8 cellular contexts compared by ENCODE assay signal in genomic region chr17:42609814-42610801, GRCh38. TPM values are rescaled to one million over a fixed set of nuclear protein-coding genes. Genes with fewer than 3 reads are reported as not detected.
A peak's percentile ranks its signal among the peaks of the same experiment; 100 is the strongest.
DNase-seq lines count a peak whose midpoint lies in the region; ATAC-seq and TF ChIP-seq lines count a peak whose summit lies in the region.
"Not testable (repeated sequence)": the region's sequence is repeated elsewhere in the genome, so short reads cannot be mapped to it uniquely, and the experiment has no call there.

No MANE protein-coding gene starts in this region.

- not testable (repeated sequence) for H3K4me1 ChIP-seq in iPS-15b (ENCODE audit: control insufficient read depth, insufficient read depth, low read length)
- H3K4me1 ChIP-seq in osteoblast (ENCODE audit: insufficient read depth, low read length) (peaks cover 18% of the 10 kb centered on the region), thoracic aorta (ENCODE audit: control insufficient read depth in 1 of 2, low read depth in 2 of 2) (peaks cover 18 to 34% of the 10 kb centered on the region in 2 donors)

- not testable (repeated sequence) for H3K27me3 ChIP-seq in iPS-15b (ENCODE audit: control insufficient read depth, insufficient read depth, low read length); osteoblast (ENCODE audit: insufficient read depth, low read length); thoracic aorta (replicated peaks; ENCODE audit: insufficient read depth)

- H3K4me3 ChIP-seq in coronary artery (peak overlapping the region; percentile 98), iPS-15b (ENCODE audit: low read depth, low read length) (peak overlapping the region; percentile 100), osteoblast (ENCODE audit: insufficient read depth, low read length) (peak overlapping the region; percentile 94), thoracic aorta (peak overlapping the region; percentile 82)

- H3K9me3 ChIP-seq in iPS-15b (ENCODE audit: control insufficient read depth, insufficient read depth, low read length); osteoblast (ENCODE audit: low read depth, low read length); thoracic aorta: not testable (repeated sequence)

- H3K79me2 ChIP-seq in osteoblast (ENCODE audit: insufficient read depth, low read length) = peaks cover 47% of the 10 kb centered on the region

- DNase-seq in DMS53 (lab: John Stamatoyannopoulos, UW) = peak; percentile 47
- peak; percentile 59 for DNase-seq in NCI-H82 (lab: John Stamatoyannopoulos, UW)
- peak; percentile 60 for DNase-seq in activated CD8-positive, alpha-beta memory T cell treated with anti-CD3 and anti-CD28 coated beads for 24 hours
- peak; percentile 86 for DNase-seq in coronary artery (ENCODE audit: low spot score)
- DNase-seq in osteoblast (ENCODE audit: insufficient read length, low spot score, missing footprints) = peak; percentile 94
- not testable (repeated sequence) for DNase-seq in thoracic aorta (ENCODE audit: low spot score)

- peak overlapping the region; percentile 89 for H2AFZ ChIP-seq in osteoblast (ENCODE audit: low read length)

- H3K27ac ChIP-seq in coronary artery (peak overlapping the region; percentile 55 to 88), osteoblast (ENCODE audit: low read depth, low read length) (peak overlapping the region; percentile 79), thoracic aorta (peak overlapping the region; percentile 67 to 82)

- ATAC-seq in HG02588 (IDR thresholded peaks at IDR 0.05; ENCODE audit: unreplicated experiment) (peak; percentile 4), thoracic aorta (ENCODE audit: insufficient number of reproducible peaks, low FRiP score, low read depth) (peak; percentile 9)

- peaks cover 16% of the 10 kb centered on the region for H4K20me1 ChIP-seq in osteoblast (ENCODE audit: insufficient read depth, low read length)

- H3K4me2 ChIP-seq in osteoblast (ENCODE audit: insufficient read depth, low read length) = peak overlapping the region; percentile 87

- H3K9ac ChIP-seq in iPS-15b (ENCODE audit: low read depth, low read length) = peak overlapping the region; percentile 92

- not testable (repeated sequence) for TF ChIP-seq CTCF in coronary artery (IDR thresholded peaks at IDR 0.05); osteoblast (IDR thresholded peaks at IDR 0.05; ENCODE audit: extremely low read depth, low read depth, low read length); thoracic aorta (IDR thresholded peaks at IDR 0.05)

- peaks cover 29% of the 10 kb centered on the region for H3K36me3 ChIP-seq in iPS-15b (ENCODE audit: control insufficient read depth, insufficient read depth, low read length)
- peaks cover 33% of the 10 kb centered on the region for H3K36me3 ChIP-seq in osteoblast (ENCODE audit: insufficient read depth, low read length)
- H3K36me3 ChIP-seq in thoracic aorta = peaks cover 23% of the 10 kb centered on the region

RNA-seq across cellular contexts. Expression of gene TUBG1, which starts 0.6 kb away (rescaled TPM):
- total RNA-seq in osteoblast = 19.2 and 20.3 TPM in 2 replicates
- 10 to 100 TPM; 26.7 to 47.0 TPM for total RNA-seq in thoracic aorta

RNA-seq across cellular contexts. Expression of gene RETREG3, which starts 0.9 kb away (rescaled TPM):
- total RNA-seq in osteoblast (81.0 and 90.1 TPM in 2 replicates), thoracic aorta (10 to 100 TPM; 49.0 to 60.4 TPM)

RNA-seq across cellular contexts. Expression of gene PSMC3IP, which starts 32.6 kb away (rescaled TPM):
- total RNA-seq in osteoblast (1.8 TPM in 2 replicates), thoracic aorta (1 to 10 TPM in 1 of 2 donors, not detected in 1; 6.6 TPM)

RNA-seq across cellular contexts. Expression of gene MLX, which starts 43.2 kb away (rescaled TPM):
- total RNA-seq in osteoblast = 43.4 and 44.8 TPM in 2 replicates
- 10 to 100 TPM; 31.5 to 41.2 TPM for total RNA-seq in thoracic aorta

RNA-seq across cellular contexts. Expression of gene COASY, which starts 48.2 kb away (rescaled TPM):
- total RNA-seq in osteoblast = 13.0 and 13.4 TPM in 2 replicates
- total RNA-seq in thoracic aorta = 10 to 100 TPM; 20.8 to 21.1 TPM
